In genomic region chr12:62882140-62882539, GRCh38 we compare ENCODE assay signal across 22 cellular contexts. TPM values are rescaled to one million over a fixed set of nuclear protein-coding genes. Genes with fewer than 3 reads are reported as not detected.
DNase-seq lines count a peak whose midpoint lies in the region; ATAC-seq and TF ChIP-seq lines count a peak whose summit lies in the region.
"Had no signal": no experiment of that assay in that cellular context is flagged by ENCODE, and none has a peak within 500 bp of the region (broad histone marks: within the 10 kb centered on the region; RNA-seq: fewer than 3 reads in every experiment).

No MANE protein-coding gene starts in this region.

- peak overlapping the region; percentile 65 for H3K4me2 ChIP-seq in OCI-LY7 (ENCODE audit: low read length)
- H3K4me2 ChIP-seq: GM23338, PC-9 had no signal

- ATAC-seq in GM18868 (IDR thresholded peaks at IDR 0.05; ENCODE audit: unreplicated experiment) (peak; percentile 30), HG02885 (IDR thresholded peaks at IDR 0.05; ENCODE audit: poor library complexity, unreplicated experiment) (peak; percentile 48), HG02938 (IDR thresholded peaks at IDR 0.05; ENCODE audit: unreplicated experiment) (no peak), HG03520 (IDR thresholded peaks at IDR 0.05; ENCODE audit: unreplicated experiment) (no peak)
- peak; percentile 18 to 31 for ATAC-seq in stimulated activated naive B cell treated with anti-CD40 and anti-IgM and Interleukin-4, amounts not matched to agents 10 μg/mL and 1 μg/mL and 100 μg/mL, for 72 hours (replicated peaks)
- no peak for ATAC-seq in activated T-helper 17 cell treated with anti-CD3 and anti-CD28 coated beads, Interleukin-2, amount 50 U/mL, for 72 hours (replicated peaks)
- ATAC-seq: GM23338, HCT116 had no signal

- TF ChIP-seq CTCF in OCI-LY7 (conservative IDR thresholded peaks at IDR 0.05; ENCODE audit: low read length) = no peak

- H3K4me3 ChIP-seq in OCI-LY7 (ENCODE audit: low read depth, low read length, poor library complexity, severe bottlenecking) = no peak overlapping the region
- H3K4me3 ChIP-seq: GM23338, PC-9 had no signal

- H3K79me2 ChIP-seq in OCI-LY7 (ENCODE audit: insufficient read depth, low read depth, low read length) = no peaks in the 10 kb centered on the region

- H3K4me1 Mint-ChIP-seq in stimulated activated naive B cell treated with anti-CD40 and anti-IgM and Interleukin-4, amounts not matched to agents 10 μg/mL and 1 μg/mL and 100 μg/mL, for 72 hours = peaks cover 0 to 4% of the 10 kb centered on the region in 2 donors
- no peaks in the 10 kb centered on the region for H3K4me1 Mint-ChIP-seq in activated T-helper 17 cell treated with anti-CD3 and anti-CD28 coated beads, Interleukin-2, amount 50 U/mL, for 72 hours
- H3K4me1 Mint-ChIP-seq: CD4-positive, CD25-positive, alpha-beta regulatory T cell had no signal

- CTCF ChIA-PET in OCI-LY7 (lab: Charles Lee; ENCODE audit: unreplicated experiment) = no interaction called here

- no TSS peak for BruUV-seq in OCI-LY7 (replicated peaks; lab: Mats Ljungman, UMichigan)

- no peak overlapping the region for H3K27ac Mint-ChIP-seq in stimulated activated naive B cell treated with anti-CD40 and anti-IgM and Interleukin-4, amounts not matched to agents 10 μg/mL and 1 μg/mL and 100 μg/mL, for 72 hours
- no peak overlapping the region for H3K27ac Mint-ChIP-seq in activated T-helper 17 cell treated with anti-CD3 and anti-CD28 coated beads, Interleukin-2, amount 50 U/mL, for 72 hours
- H3K27ac Mint-ChIP-seq: CD4-positive, CD25-positive, alpha-beta regulatory T cell; GM23338 had no signal

- H3K36me3 Mint-ChIP-seq in stimulated activated naive B cell treated with anti-CD40 and anti-IgM and Interleukin-4, amounts not matched to agents 10 μg/mL and 1 μg/mL and 100 μg/mL, for 72 hours = no peaks in the 10 kb centered on the region
- H3K36me3 Mint-ChIP-seq in activated T-helper 17 cell treated with anti-CD3 and anti-CD28 coated beads, Interleukin-2, amount 50 U/mL, for 72 hours (ENCODE audit: low read depth) = no peaks in the 10 kb centered on the region
- H3K36me3 Mint-ChIP-seq: CD4-positive, CD25-positive, alpha-beta regulatory T cell had no signal

- POLR2A ChIA-PET in OCI-LY7 (lab: Charles Lee) = interaction anchor here (0.6 to 1.9 kb wide), 9 partner anchors 9 to 1342 kb away, joined by 3 to 10 read pairs (median 4); no protein-coding TSS in a partner anchor

- H3K9me2 ChIP-seq in OCI-LY7 (ENCODE audit: insufficient read depth, low read length) = no peaks in the 10 kb centered on the region

- H3K9me3 Mint-ChIP-seq in stimulated activated naive B cell treated with anti-CD40 and anti-IgM and Interleukin-4, amounts not matched to agents 10 μg/mL and 1 μg/mL and 100 μg/mL, for 72 hours = peaks cover 0 to 3% of the 10 kb centered on the region in 2 donors
- no peaks in the 10 kb centered on the region for H3K9me3 Mint-ChIP-seq in activated T-helper 17 cell treated with anti-CD3 and anti-CD28 coated beads, Interleukin-2, amount 50 U/mL, for 72 hours

- H3K36me3 ChIP-seq in OCI-LY7 (ENCODE audit: insufficient read depth, low read length) = no peaks in the 10 kb centered on the region

- H2AFZ ChIP-seq in OCI-LY7 (ENCODE audit: low read length) = no peak overlapping the region
- H2AFZ ChIP-seq: GM23338, PC-9 had no signal

- H3K27me3 Mint-ChIP-seq in stimulated activated naive B cell treated with anti-CD40 and anti-IgM and Interleukin-4, amounts not matched to agents 10 μg/mL and 1 μg/mL and 100 μg/mL, for 72 hours = no peaks in the 10 kb centered on the region
- peaks cover 12% of the 10 kb centered on the region for H3K27me3 Mint-ChIP-seq in activated T-helper 17 cell treated with anti-CD3 and anti-CD28 coated beads, Interleukin-2, amount 50 U/mL, for 72 hours
- H3K27me3 Mint-ChIP-seq: CD4-positive, CD25-positive, alpha-beta regulatory T cell had no signal

- no peak overlapping the region for H3K4me3 Mint-ChIP-seq in stimulated activated naive B cell treated with anti-CD40 and anti-IgM and Interleukin-4, amounts not matched to agents 10 μg/mL and 1 μg/mL and 100 μg/mL, for 72 hours
- H3K4me3 Mint-ChIP-seq in activated T-helper 17 cell treated with anti-CD3 and anti-CD28 coated beads, Interleukin-2, amount 50 U/mL, for 72 hours = no peak overlapping the region
- H3K4me3 Mint-ChIP-seq: CD4-positive, CD25-positive, alpha-beta regulatory T cell; GM23338 had no signal

- no peaks in the 10 kb centered on the region for H4K20me1 ChIP-seq in OCI-LY7 (ENCODE audit: insufficient read depth, low read length)

- DNase-seq in OCI-LY7 (ENCODE audit: low spot score) = peak; percentile 24
- no peak for DNase-seq in stimulated activated naive B cell treated with anti-CD40 and anti-IgM and Interleukin-4, amounts not matched to agents 10 μg/mL and 1 μg/mL and 100 μg/mL, for 72 hours
- DNase-seq in activated naive CD4-positive, alpha-beta T cell treated with Interleukin-2 at 50 U/mL for 16 hours = no peak
- DNase-seq: CD4-positive, CD25-positive, alpha-beta regulatory T cell; COR-L47; DMS 273 treated with DMSO at 0.1 percent for 48 hours; DND-41; NCI-H1417; NCI-H187 treated with DMSO at 0.1 percent for 48 hours; NCI-H2227 treated with DMSO at 0.1 percent for 48 hours; NCI-H510A treated with DMSO at 0.1 percent for 48 hours; NCI-H82; PC-9; T1000 had no signal

- H3K9me3 ChIP-seq in OCI-LY7 (ENCODE audit: low read length) = no peaks in the 10 kb centered on the region

- H3K27ac ChIP-seq in OCI-LY7 (ENCODE audit: low read depth, low read length, poor library complexity, severe bottlenecking) = peak overlapping the region; percentile 82
- H3K27ac ChIP-seq: PC-9 had no signal

- intact Hi-C loops in OCI-LY7 (cut with micrococcal nuclease; ENCODE audit: unreplicated experiment) = loop anchor here (2.0 kb wide), 1 partner anchor 53 kb away; the partner anchor contains the start of gene PPM1H

- peaks cover 33% of the 10 kb centered on the region for H3K4me1 ChIP-seq in OCI-LY7 (ENCODE audit: insufficient read depth, low read length, poor library complexity, severe bottlenecking)

RNA-seq across cellular contexts. Expression of gene PPM1H, which starts 52.8 kb away (rescaled TPM):
- 3.4 and 3.6 TPM in 2 replicates for total RNA-seq in OCI-LY7 (2014; rRNA removed; shearing (Covaris generic))
- total RNA-seq in OCI-LY7 (2022) = 2.0 and 3.9 TPM in 2 replicates
- total RNA-seq in activated T-helper 17 cell treated with anti-CD3 and anti-CD28 coated beads, Interleukin-2, amount 50 U/mL, for 72 hours = not detected
- total RNA-seq: T-helper 1 cell treated with Interleukin-12 subunit alpha and Interleukin-12 subunit beta and Interleukin-4 antibody, amounts not matched to agents 30 ng/mL and 1 ng/mL, for 36 hours had no signal

Comparison
In these comparisons a context has a peak if more than half of its experiments do, and no peak if none do; other contexts are left out.
1. ATAC-seq: peak in GM18868 (single experiment), HG02885 (single experiment) and stimulated activated naive B cell treated with anti-CD40 and anti-IgM and Interleukin-4, amounts not matched to agents 10 μg/mL and 1 μg/mL and 100 μg/mL, for 72 hours (2 of 2); none in activated T-helper 17 cell treated with anti-CD3 and anti-CD28 coated beads, Interleukin-2, amount 50 U/mL, for 72 hours (single experiment), HG02938 (single experiment) and HG03520 (single experiment).